ENCODE assay signal across 8 cellular contexts in genomic region chrX:130339408-130340222, GRCh38. TPM values are rescaled to one million over a fixed set of nuclear protein-coding genes. Genes with fewer than 3 reads are reported as not detected.
DNase-seq lines count a peak whose midpoint lies in the region; ATAC-seq, FAIRE-seq and TF ChIP-seq lines count a peak whose summit lies in the region.

Gene SLC25A14, plus strand, starts transcription at chrX:130339919. Its CDS starts 360 bp downstream, at chrX:130340279.

- no peak; the same call in 1 of the 2 replicates for TF ChIP-seq POLR2A in GM12892 (IDR thresholded peaks at IDR 0.05; ENCODE audit: low read depth, low read length)
- TF ChIP-seq POLR2A in heart left ventricle (IDR thresholded peaks at IDR 0.05) = peak in 1 of 2 donors; percentile 22

- ATAC-seq in HG02759 (IDR thresholded peaks at IDR 0.05; ENCODE audit: unreplicated experiment) = peak; percentile 98
- peak; percentile 75 to 96 (median 91) for ATAC-seq in heart left ventricle

- no peaks in the 10 kb centered on the region for H3K9me3 ChIP-seq in heart left ventricle

- intact Hi-C loops in heart left ventricle (cut with DNase I) = loop anchor here in 1 of 10 donors (5.0 kb wide), 1 partner anchor 72 kb away; the partner anchor contains the start of gene ZNF280C
- intact Hi-C loops in posterior vena cava (cut with DNase I) = no loop called here

- no peaks in the 10 kb centered on the region for H3K36me3 ChIP-seq in heart left ventricle

- WGBS in heart left ventricle, 4 donors = 0 to 40% (median 19%) methylated on average over 55 of the region's 55 CpGs

- peak; percentile 92 for FAIRE-seq in GM12892 (lab: Jason Lieb, UNC)

- peak within 1 kb of the TSS; percentile 40 to 85 (median 70) for H3K4me3 ChIP-seq in heart left ventricle

- peak within 1 kb of the TSS in 9 of 12 donors; percentile 18 to 59 (median 46) for H3K27ac ChIP-seq in heart left ventricle

- no peak for TF ChIP-seq CTCF in heart left ventricle (IDR thresholded peaks at IDR 0.05)

- peak; percentile 44 for DNase-seq in GM12892 (ENCODE audit: insufficient read length)
- peak; percentile 71 for DNase-seq in NCI-H128 (lab: John Stamatoyannopoulos, UW; ENCODE audit: unreplicated experiment)
- DNase-seq in SW480 (ENCODE audit: low spot score) = peak; percentile 80
- peak; percentile 20 for DNase-seq in activated naive CD8-positive, alpha-beta T cell treated with anti-CD3 and anti-CD28 coated beads, Interleukin-2, amount 50 U/mL, for 16 hours (ENCODE audit: low read depth, low spot score)
- DNase-seq in heart left ventricle = peak; percentile 63 to 85 (median 75)
- peak; percentile 91 for DNase-seq in posterior vena cava (ENCODE audit: low spot score)
- peak; percentile 70 for DNase-seq in ureter (ENCODE audit: low spot score)

- H3K4me1 ChIP-seq in heart left ventricle = peaks cover 0 to 4% (median 0%) of the 10 kb centered on the region in 12 donors

- H3K27me3 ChIP-seq in heart left ventricle = no peaks in the 10 kb centered on the region

RNA-seq across cellular contexts. Expression of gene SLC25A14, which starts in this region (rescaled TPM):
- polyA plus RNA-seq in GM12892 (2012; ENCODE audit: missing spikeins) = 12.6 TPM
- total RNA-seq in heart left ventricle (10 to 100 TPM in 2 of 9 donors, 1 to 10 TPM in 7; 5.7 to 10.6 (median 7.0) TPM), posterior vena cava (1 to 10 TPM; 6.9 to 8.4 TPM), ureter (13.6 TPM)
- polyA plus RNA-seq in heart left ventricle = 10 to 100 TPM in 1 of 2 donors, 1 to 10 TPM in 1; 7.1 to 17.7 TPM

Comparison
In these comparisons a context has a peak if more than half of its experiments do, and no peak if none do; other contexts are left out.
1. Peak in every context shown above with its lines: DNase-seq, ATAC-seq, H3K4me3 ChIP-seq and H3K27ac ChIP-seq.
2. DNase-seq: peak in every context shown above with its lines; median percentile 91 in posterior vena cava; 80 in SW480; 75 in heart left ventricle; 71 in NCI-H128; 70 in ureter; 44 in GM12892; 20 in activated naive CD8-positive, alpha-beta T cell treated with anti-CD3 and anti-CD28 coated beads, Interleukin-2, amount 50 U/mL, for 16 hours.